1 cellular context compared by ENCODE assay signal in genomic region chr10:70558871-70559810, GRCh38.
TF ChIP-seq lines count a peak whose summit lies in the region.

No MANE protein-coding gene starts in this region.

TF ChIP-seq in K562, 482 proteins besides CTCF, POLR2A, EP300 and RAD21 (continued from another document and continues in another):
- TF ChIP-seq RREB1 (CRISPR knock-in tag; IDR thresholded peaks at IDR 0.05) (no peak), CREB1 (IDR thresholded peaks at IDR 0.05) (peak; percentile 80), CREB1 (CRISPR knock-in tag; IDR thresholded peaks at IDR 0.05) (0 out of 2 replicates have a peak, but pooled peaks have one; percentile 49), NCOA4 (IDR thresholded peaks at IDR 0.05; ENCODE audit: partially characterized antibody) (no peak), ZBED1 (IDR thresholded peaks at IDR 0.05) (peak; percentile 84; the same call in 1 of the 2 replicates), RBM14 (IDR thresholded peaks at IDR 0.05; ENCODE audit: borderline replicate concordance, insufficient read depth, low read depth, low read length) (no peak), ZNF764 (CRISPR knock-in tag; IDR thresholded peaks at IDR 0.05; ENCODE audit: low read depth) (peak; percentile 48; the same call in 1 of the 2 replicates), SIX5 (IDR thresholded peaks at IDR 0.05; ENCODE audit: borderline replicate concordance in 1 of 2, insufficient read depth in 1 of 2, low read depth in 1 of 2, low read length in 2 of 2) (no peak), POLR2H (tag; IDR thresholded peaks at IDR 0.05; ENCODE audit: low read depth) (no peak), ATF2 (CRISPR knock-in tag; IDR thresholded peaks at IDR 0.05) (no peak), NFXL1 (CRISPR knock-in tag; IDR thresholded peaks at IDR 0.05) (peak; percentile 41; the same call in 1 of the 2 replicates), LARP7 (IDR thresholded peaks at IDR 0.05) (no peak; the same call in 1 of the 2 replicates), ZNF3 (CRISPR knock-in tag; IDR thresholded peaks at IDR 0.05) (no peak), HDAC6 (IDR thresholded peaks at IDR 0.05; ENCODE audit: low read depth, low read length) (no peak), BRD9 (IDR thresholded peaks at IDR 0.05; ENCODE audit: low read depth, partially characterized antibody) (peak; percentile 84), TAF9B (IDR thresholded peaks at IDR 0.05; ENCODE audit: partially characterized antibody) (no peak), SIRT6 (IDR thresholded peaks at IDR 0.05; ENCODE audit: low read depth, low read length) (no peak), SREBF2 (CRISPR knock-in tag; IDR thresholded peaks at IDR 0.05) (no peak), POLR2G (IDR thresholded peaks at IDR 0.05; ENCODE audit: low read depth, low read length) (0 out of 2 replicates have a peak, but pooled peaks have one; percentile 20), SRSF9 (IDR thresholded peaks at IDR 0.05; ENCODE audit: borderline replicate concordance, low read depth, low read length) (no peak), CEBPZ (IDR thresholded peaks at IDR 0.05; ENCODE audit: borderline replicate concordance, low read depth, low read length) (no peak), E2F6 (IDR thresholded peaks at IDR 0.05; ENCODE audit: borderline replicate concordance in 1 of 2, extremely low read depth in 1 of 2, insufficient read depth in 1 of 2, insufficient read length in 1 of 2, low read depth in 1 of 2, low read length in 1 of 2, poor library complexity in 1 of 2, severe bottlenecking in 1 of 2) (peak in 1 of 2 experiments; percentile 24), ZNF277 (CRISPR knock-in tag; IDR thresholded peaks at IDR 0.05; ENCODE audit: borderline replicate concordance) (no peak)
- TF ChIP-seq, protein P1, sequence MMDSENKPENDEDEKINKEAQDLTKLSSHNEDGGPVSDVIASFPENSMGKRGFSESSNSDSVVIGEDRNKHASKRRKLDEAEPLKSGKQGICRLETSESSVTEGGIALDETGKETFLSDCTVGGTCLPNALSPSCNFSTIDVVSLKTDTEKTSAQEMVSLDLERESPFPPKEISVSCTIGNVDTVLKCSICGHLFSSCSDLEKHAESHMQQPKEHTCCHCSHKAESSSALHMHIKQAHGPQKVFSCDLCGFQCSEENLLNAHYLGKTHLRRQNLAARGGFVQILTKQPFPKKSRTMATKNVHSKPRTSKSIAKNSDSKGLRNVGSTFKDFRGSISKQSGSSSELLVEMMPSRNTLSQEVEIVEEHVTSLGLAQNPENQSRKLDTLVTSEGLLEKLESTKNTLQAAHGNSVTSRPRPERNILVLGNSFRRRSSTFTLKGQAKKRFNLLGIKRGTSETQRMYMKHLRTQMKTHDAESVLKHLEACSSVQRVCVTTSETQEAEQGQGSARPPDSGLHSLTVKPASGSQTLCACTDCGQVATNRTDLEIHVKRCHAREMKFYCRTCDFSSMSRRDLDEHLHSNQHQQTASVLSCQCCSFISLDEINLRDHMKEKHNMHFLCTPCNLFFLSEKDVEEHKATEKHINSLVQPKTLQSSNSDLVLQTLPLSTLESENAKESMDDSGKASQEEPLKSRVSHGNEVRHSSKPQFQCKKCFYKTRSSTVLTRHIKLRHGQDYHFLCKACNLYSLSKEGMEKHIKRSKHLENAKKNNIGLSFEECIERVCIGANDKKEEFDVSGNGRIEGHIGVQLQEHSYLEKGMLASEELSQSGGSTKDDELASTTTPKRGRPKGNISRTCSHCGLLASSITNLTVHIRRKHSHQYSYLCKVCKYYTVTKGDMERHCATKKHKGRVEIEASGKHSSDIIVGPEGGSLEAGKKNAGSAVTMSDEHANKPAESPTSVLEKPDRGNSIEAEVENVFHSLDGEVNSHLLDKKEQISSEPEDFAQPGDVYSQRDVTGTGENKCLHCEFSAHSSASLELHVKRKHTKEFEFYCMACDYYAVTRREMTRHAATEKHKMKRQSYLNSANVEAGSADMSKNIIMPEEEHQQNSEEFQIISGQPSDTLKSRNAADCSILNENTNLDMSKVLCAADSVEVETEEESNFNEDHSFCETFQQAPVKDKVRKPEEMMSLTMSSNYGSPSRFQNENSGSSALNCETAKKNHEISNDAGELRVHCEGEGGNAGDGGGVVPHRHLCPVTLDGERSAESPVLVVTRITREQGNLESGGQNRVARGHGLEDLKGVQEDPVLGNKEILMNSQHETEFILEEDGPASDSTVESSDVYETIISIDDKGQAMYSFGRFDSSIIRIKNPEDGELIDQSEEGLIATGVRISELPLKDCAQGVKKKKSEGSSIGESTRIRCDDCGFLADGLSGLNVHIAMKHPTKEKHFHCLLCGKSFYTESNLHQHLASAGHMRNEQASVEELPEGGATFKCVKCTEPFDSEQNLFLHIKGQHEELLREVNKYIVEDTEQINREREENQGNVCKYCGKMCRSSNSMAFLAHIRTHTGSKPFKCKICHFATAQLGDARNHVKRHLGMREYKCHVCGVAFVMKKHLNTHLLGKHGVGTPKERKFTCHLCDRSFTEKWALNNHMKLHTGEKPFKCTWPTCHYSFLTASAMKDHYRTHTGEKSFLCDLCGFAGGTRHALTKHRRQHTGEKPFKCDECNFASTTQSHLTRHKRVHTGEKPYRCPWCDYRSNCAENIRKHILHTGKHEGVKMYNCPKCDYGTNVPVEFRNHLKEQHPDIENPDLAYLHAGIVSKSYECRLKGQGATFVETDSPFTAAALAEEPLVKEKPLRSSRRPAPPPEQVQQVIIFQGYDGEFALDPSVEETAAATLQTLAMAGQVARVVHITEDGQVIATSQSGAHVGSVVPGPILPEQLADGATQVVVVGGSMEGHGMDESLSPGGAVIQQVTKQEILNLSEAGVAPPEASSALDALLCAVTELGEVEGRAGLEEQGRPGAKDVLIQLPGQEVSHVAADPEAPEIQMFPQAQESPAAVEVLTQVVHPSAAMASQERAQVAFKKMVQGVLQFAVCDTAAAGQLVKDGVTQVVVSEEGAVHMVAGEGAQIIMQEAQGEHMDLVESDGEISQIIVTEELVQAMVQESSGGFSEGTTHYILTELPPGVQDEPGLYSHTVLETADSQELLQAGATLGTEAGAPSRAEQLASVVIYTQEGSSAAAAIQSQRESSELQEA (IDR thresholded peaks at IDR 0.05; ENCODE audit: low read depth) = no peak
- TF ChIP-seq, protein P2, sequence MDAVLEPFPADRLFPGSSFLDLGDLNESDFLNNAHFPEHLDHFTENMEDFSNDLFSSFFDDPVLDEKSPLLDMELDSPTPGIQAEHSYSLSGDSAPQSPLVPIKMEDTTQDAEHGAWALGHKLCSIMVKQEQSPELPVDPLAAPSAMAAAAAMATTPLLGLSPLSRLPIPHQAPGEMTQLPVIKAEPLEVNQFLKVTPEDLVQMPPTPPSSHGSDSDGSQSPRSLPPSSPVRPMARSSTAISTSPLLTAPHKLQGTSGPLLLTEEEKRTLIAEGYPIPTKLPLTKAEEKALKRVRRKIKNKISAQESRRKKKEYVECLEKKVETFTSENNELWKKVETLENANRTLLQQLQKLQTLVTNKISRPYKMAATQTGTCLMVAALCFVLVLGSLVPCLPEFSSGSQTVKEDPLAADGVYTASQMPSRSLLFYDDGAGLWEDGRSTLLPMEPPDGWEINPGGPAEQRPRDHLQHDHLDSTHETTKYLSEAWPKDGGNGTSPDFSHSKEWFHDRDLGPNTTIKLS (IDR thresholded peaks at IDR 0.05; ENCODE audit: borderline replicate concordance, low read depth) = peak; percentile 53; the same call in 1 of the 2 replicates
- TF ChIP-seq, protein P3, sequence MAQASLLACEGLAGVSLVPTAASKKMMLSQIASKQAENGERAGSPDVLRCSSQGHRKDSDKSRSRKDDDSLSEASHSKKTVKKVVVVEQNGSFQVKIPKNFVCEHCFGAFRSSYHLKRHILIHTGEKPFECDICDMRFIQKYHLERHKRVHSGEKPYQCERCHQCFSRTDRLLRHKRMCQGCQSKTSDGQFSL (CRISPR knock-in tag; IDR thresholded peaks at IDR 0.05) = no peak; the same call in 1 of the 2 replicates
- TF ChIP-seq, protein P3 (tag; IDR thresholded peaks at IDR 0.05) = no peak
